In genomic region chr4:176817222-176817621, GRCh38 we compare ENCODE assay signal across 16 cellular contexts.
DNase-seq lines count a peak whose midpoint lies in the region; ATAC-seq and TF ChIP-seq lines count a peak whose summit lies in the region.
"Had no signal": no experiment of that assay in that cellular context is flagged by ENCODE, and none has a peak within 500 bp of the region (broad histone marks: within the 10 kb centered on the region; RNA-seq: fewer than 3 reads in every experiment).

No MANE protein-coding gene starts in this region.

- no peaks in the 10 kb centered on the region for H3K79me2 ChIP-seq in DND-41 (ENCODE audit: insufficient read depth, low read length)

- H3K27ac ChIP-seq in DND-41 (ENCODE audit: low read length) (no peak overlapping the region), tibial artery (no peak overlapping the region)
- H3K27ac ChIP-seq: pancreas had no signal

- peaks cover 16% of the 10 kb centered on the region; the same call in 1 of the 2 replicates for H3K36me3 ChIP-seq in DND-41 (ENCODE audit: insufficient read depth, low read length)
- no peaks in the 10 kb centered on the region for H3K36me3 ChIP-seq in tibial artery
- H3K36me3 ChIP-seq: pancreas had no signal

- no peak overlapping the region for H3K9ac ChIP-seq in DND-41 (ENCODE audit: low read depth, low read length)

- no peaks in the 10 kb centered on the region for H3K27me3 ChIP-seq in DND-41 (ENCODE audit: insufficient read depth, low read length, poor library complexity)
- H3K27me3 ChIP-seq in tibial artery: no peaks in the 10 kb centered on the region
- H3K27me3 ChIP-seq: pancreas had no signal

- H3K4me1 ChIP-seq in DND-41 (ENCODE audit: insufficient read depth, low read length): no peaks in the 10 kb centered on the region
- H3K4me1 ChIP-seq in tibial artery: no peaks in the 10 kb centered on the region
- H3K4me1 ChIP-seq: pancreas had no signal

- H3K4me2 ChIP-seq in DND-41 (ENCODE audit: insufficient read depth, low read length): no peak overlapping the region

- ATAC-seq in DND-41 (ENCODE audit: insufficient read depth, low read depth) (peak; percentile 67; the same call in 2 of the 3 replicates), GM19452 (IDR thresholded peaks at IDR 0.05; ENCODE audit: unreplicated experiment) (peak; percentile 78), HG02884 (IDR thresholded peaks at IDR 0.05; ENCODE audit: unreplicated experiment) (peak; percentile 84), HG03571 (IDR thresholded peaks at IDR 0.05; ENCODE audit: unreplicated experiment) (peak; percentile 80)
- ATAC-seq: pancreas; stimulated activated naive B cell treated with anti-CD40 and anti-IgM and Interleukin-4, amounts not matched to agents 10 μg/mL and 1 μg/mL and 100 μg/mL, for 72 hours had no signal

- no peak overlapping the region for H2AFZ ChIP-seq in DND-41 (ENCODE audit: low read depth, low read length)

- H3K9me3 ChIP-seq in DND-41 (ENCODE audit: insufficient read depth, low read length, severe bottlenecking): no peaks in the 10 kb centered on the region
- H3K9me3 ChIP-seq in tibial artery: no peaks in the 10 kb centered on the region
- H3K9me3 ChIP-seq: pancreas had no signal

- H4K20me1 ChIP-seq in DND-41 (ENCODE audit: insufficient read depth, low read length): no peaks in the 10 kb centered on the region

- intact Hi-C loops in tibial artery (cut with DNase I; ENCODE audit: low total_unique reads): no loop called here

- TF ChIP-seq CTCF in DND-41 (IDR thresholded peaks at IDR 0.05; ENCODE audit: borderline replicate concordance, extremely low read depth, low read length, poor library complexity, severe bottlenecking) (no peak), tibial artery (IDR thresholded peaks at IDR 0.05) (no peak), foreskin fibroblast (IDR thresholded peaks at IDR 0.05; ENCODE audit: low read depth, low read length) (no peak)

- no peak for DNase-seq in DND-41
- DNase-seq in tibial artery: no peak
- no peak for DNase-seq in UCSD-AML1 (lab: John Stamatoyannopoulos, UW; ENCODE audit: unreplicated experiment)
- DNase-seq in NCI-H1436 (lab: John Stamatoyannopoulos, UW): no peak
- no peak for DNase-seq in foreskin fibroblast
- DNase-seq: 8988T; effector CD8-positive, alpha-beta T cell; H9; mammary epithelial cell; NCI-H2107; pancreas; stimulated activated CD4-positive, alpha-beta T cell treated with anti-CD3 and anti-CD28 coated beads, Interleukin-1b, Interleukin-23, amount 100 ng/mL, for 48 hours; stimulated activated naive B cell treated with anti-CD40 and anti-IgM and Interleukin-4, amounts not matched to agents 10 μg/mL and 1 μg/mL and 100 μg/mL, for 72 hours had no signal

- no peak overlapping the region for H3K4me3 ChIP-seq in DND-41 (ENCODE audit: low read depth in 1 of 2, low read length in 2 of 2)
- H3K4me3 ChIP-seq in tibial artery: no peak overlapping the region
- H3K4me3 ChIP-seq in foreskin fibroblast (ENCODE audit: low read depth in 1 of 2, low read length in 2 of 2): no peak overlapping the region
- H3K4me3 ChIP-seq: pancreas had no signal
